17 cellular contexts compared by ENCODE assay signal in genomic region chr14:81315344-81315743, GRCh38.
A peak's percentile ranks its signal among the peaks of the same experiment; 100 is the strongest.
DNase-seq lines count a peak whose midpoint lies in the region; ATAC-seq and TF ChIP-seq lines count a peak whose summit lies in the region.
"Had no signal": no experiment of that assay in that cellular context is flagged by ENCODE, and none has a peak within 500 bp of the region (broad histone marks: within the 10 kb centered on the region; RNA-seq: fewer than 3 reads in every experiment).

No MANE protein-coding gene starts in this region.

- in situ Hi-C loops in brain microvascular endothelial cell (cut with HindIII; ENCODE audit: low pct_ligation_motif_present, low sequenced_read_pairs) = no loop called here

- no peaks in the 10 kb centered on the region for H3K9me3 ChIP-seq in smooth muscle cell (replicated peaks; ENCODE audit: low read depth)
- H3K9me3 ChIP-seq: sigmoid colon had no signal

- H3F3A ChIP-seq in smooth muscle cell (ENCODE audit: low read depth) = no peaks in the 10 kb centered on the region

- H3K9ac ChIP-seq in smooth muscle cell (ENCODE audit: low read depth) = no peak overlapping the region

- H3K4me3 ChIP-seq in smooth muscle cell (no peak overlapping the region), brain microvascular endothelial cell (ENCODE audit: low read depth, low read length) (no peak overlapping the region)
- H3K4me3 ChIP-seq: sigmoid colon had no signal

- peaks cover 53% of the 10 kb centered on the region for H3K4me1 ChIP-seq in smooth muscle cell (ENCODE audit: low read depth)
- H3K4me1 ChIP-seq: sigmoid colon had no signal

- peaks cover 11% of the 10 kb centered on the region for H3K79me2 ChIP-seq in smooth muscle cell (ENCODE audit: low read depth)

- 28% methylated on average over 5 of the region's 5 CpGs for WGBS in smooth muscle cell (ENCODE audit: low lambda C conversion rate)

- H3K27ac ChIP-seq in smooth muscle cell (ENCODE audit: low read depth) (peak overlapping the region; percentile 71), brain microvascular endothelial cell (no peak overlapping the region)
- H3K27ac ChIP-seq: 22Rv1, foreskin keratinocyte, sigmoid colon had no signal

- DNase-seq in DMS 273 (lab: John Stamatoyannopoulos, UW; ENCODE audit: unreplicated experiment) = peak; percentile 64
- no peak for DNase-seq in DMS 273 treated with DMSO at 0.1 percent for 48 hours (lab: John Stamatoyannopoulos, UW)
- peak; percentile 77 for DNase-seq in astrocyte of the hippocampus (ENCODE audit: low read depth, low spot score)
- peak; percentile 78 for DNase-seq in iPS-NIHi11 (ENCODE audit: low spot score)
- no peak for DNase-seq in smooth muscle cell (lab: John Stamatoyannopoulos, UW; ENCODE audit: unreplicated experiment)
- DNase-seq in NCI-H1048 (lab: John Stamatoyannopoulos, UW) = no peak
- DNase-seq in brain microvascular endothelial cell = no peak
- DNase-seq: activated CD4-positive, alpha-beta memory T cell treated with anti-CD3 and anti-CD28 coated beads, Interleukin-2, amount 10 ng/mL, durations not matched to agents 7 days and 5 days; activated gamma-delta T cell treated with Interleukin-2 at 50 U/mL for 16 hours; effector memory CD8-positive, alpha-beta T cell; foreskin keratinocyte; NK-92 treated with Interleukin-12 subunit alpha and Interleukin-12 subunit beta, amount 100 ng/mL, for 24 hours; sigmoid colon; stimulated activated CD4-positive, alpha-beta T cell treated with anti-CD3 and anti-CD28 coated beads, Interleukin-4, amount 100 ng/mL, for 24 hours; stimulated activated naive B cell treated with anti-CD40 and anti-IgM and Interleukin-4, amounts not matched to agents 10 μg/mL and 1 μg/mL and 100 μg/mL, for 72 hours had no signal

- no peaks in the 10 kb centered on the region for H3K27me3 ChIP-seq in smooth muscle cell (ENCODE audit: low read depth)
- no peaks in the 10 kb centered on the region for H3K27me3 ChIP-seq in brain microvascular endothelial cell (replicated peaks)
- H3K27me3 ChIP-seq: foreskin keratinocyte, sigmoid colon had no signal

- ATAC-seq in GM19455 (IDR thresholded peaks at IDR 0.05; ENCODE audit: unreplicated experiment) = no peak
- ATAC-seq: effector memory CD8-positive, alpha-beta T cell; foreskin keratinocyte; stimulated activated naive B cell treated with anti-CD40 and anti-IgM and Interleukin-4, amounts not matched to agents 10 μg/mL and 1 μg/mL and 100 μg/mL, for 72 hours had no signal

- H3K4me2 ChIP-seq in smooth muscle cell = no peak overlapping the region

- H2AFZ ChIP-seq in smooth muscle cell (ENCODE audit: low read depth) = no peak overlapping the region

- no peaks in the 10 kb centered on the region for H3K36me3 ChIP-seq in smooth muscle cell (ENCODE audit: low read depth)
- H3K36me3 ChIP-seq in brain microvascular endothelial cell (replicated peaks) = no peaks in the 10 kb centered on the region
- H3K36me3 ChIP-seq: sigmoid colon had no signal

- TF ChIP-seq CTCF in smooth muscle cell (IDR thresholded peaks at IDR 0.05; ENCODE audit: borderline replicate concordance, insufficient read depth, poor library complexity, severe bottlenecking) (no peak), brain microvascular endothelial cell (IDR thresholded peaks at IDR 0.05; ENCODE audit: low read depth, low read length, missing control alignments) (no peak)

- peaks cover 4% of the 10 kb centered on the region for H4K20me1 ChIP-seq in smooth muscle cell (ENCODE audit: low read depth)

Comparison
In these comparisons a context has a peak if more than half of its experiments do, and no peak if none do; other contexts are left out.
1. DNase-seq: peak in DMS 273 (single experiment), astrocyte of the hippocampus (single experiment) and iPS-NIHi11 (single experiment); none in DMS 273 treated with DMSO at 0.1 percent for 48 hours (single experiment), smooth muscle cell (single experiment), NCI-H1048 (single experiment) and brain microvascular endothelial cell (single experiment).